13 cellular contexts compared by ENCODE assay signal in the genomic region with DNA sequence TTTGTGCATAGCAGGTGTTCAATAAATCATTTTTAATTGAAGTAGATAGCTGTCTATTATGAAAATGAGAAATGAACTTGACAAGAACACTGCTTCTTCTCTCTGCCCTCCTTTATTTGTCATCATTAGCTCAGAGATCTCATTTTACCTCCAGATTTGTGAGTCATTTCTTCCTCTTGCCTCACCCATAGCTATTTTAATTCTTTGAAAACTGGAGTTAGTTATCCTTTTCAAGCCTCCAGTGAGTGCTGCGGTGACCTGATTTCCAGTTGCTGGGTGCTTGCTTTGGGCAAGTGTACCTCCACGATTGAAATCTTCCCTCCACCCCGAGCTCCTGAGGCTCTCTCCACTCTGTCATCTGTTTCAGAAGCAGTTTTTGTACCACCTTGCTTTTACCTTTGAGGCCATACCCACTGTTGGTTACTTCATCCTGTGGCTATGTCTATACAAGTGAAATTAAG.
DNase-seq lines count a peak whose midpoint lies in the region; ATAC-seq and TF ChIP-seq lines count a peak whose summit lies in the region.
"Had no signal": no experiment of that assay in that cellular context is flagged by ENCODE, and none has a peak within 500 bp of the region (broad histone marks: within the 10 kb centered on the region; RNA-seq: fewer than 3 reads in every experiment).

No MANE protein-coding gene starts in this region.

- WGBS in spleen, 5 donors = 78 to 95% (median 84%) methylated on average over 3 of the region's 3 CpGs

- H3K4me3 ChIP-seq in epithelial cell of esophagus (ENCODE audit: low read length) (no peak overlapping the region), spleen (no peak overlapping the region)
- H3K4me3 ChIP-seq: A549, coronary artery, left lung, tibial artery had no signal

- H3K27ac ChIP-seq in spleen = no peak overlapping the region
- H3K27ac ChIP-seq: left lung, VCaP had no signal

- POLR2A ChIA-PET in naive thymus-derived CD8-positive, alpha-beta T cell (lab: Charles Lee) = interaction anchor here (0.6 kb wide), 1 partner anchor 20 kb away, joined by 4 read pairs; no protein-coding TSS in a partner anchor

- peaks cover 0 to 18% (median 3%) of the 10 kb centered on the region in 9 donors for H3K9me3 Mint-ChIP-seq in naive thymus-derived CD8-positive, alpha-beta T cell

- H3K4me1 Mint-ChIP-seq in naive thymus-derived CD8-positive, alpha-beta T cell = peaks cover 0 to 14% (median 5%) of the 10 kb centered on the region in 4 donors

- ATAC-seq in activated CD4-positive, CD25-positive, alpha-beta regulatory T cell treated with anti-CD3 and anti-CD28 coated beads, Interleukin-2, amount 50 U/mL, for 24 hours = peak; percentile 88 to 89
- no peak for ATAC-seq in HG02885 (IDR thresholded peaks at IDR 0.05; ENCODE audit: poor library complexity, unreplicated experiment)
- ATAC-seq in naive thymus-derived CD8-positive, alpha-beta T cell = no peak
- ATAC-seq: left lung had no signal

- H3K9me3 ChIP-seq in spleen = peaks cover 0 to 5% (median 0%) of the 10 kb centered on the region in 8 donors
- H3K9me3 ChIP-seq: A549, tibial artery had no signal

- no peak for DNase-seq in activated CD4-positive, CD25-positive, alpha-beta regulatory T cell treated with anti-CD3 and anti-CD28 coated beads, Interleukin-2, amount 50 U/mL, for 72 hours
- DNase-seq in RKO (ENCODE audit: low spot score) (peak; percentile 60), epithelial cell of esophagus (ENCODE audit: low read depth) (peak; percentile 86), spleen (no peak)
- DNase-seq in stimulated activated CD4-positive, alpha-beta T cell treated with anti-CD3 and anti-CD28 coated beads, Interleukin-2, amount 100 ng/mL, for 4 hours (ENCODE audit: low read depth) = peak; percentile 14
- no peak for DNase-seq in naive thymus-derived CD8-positive, alpha-beta T cell
- DNase-seq: left lung had no signal

- TF ChIP-seq CTCF in epithelial cell of esophagus (IDR thresholded peaks at IDR 0.05; ENCODE audit: insufficient read depth, low read depth, low read length, missing control alignments) = no peak
- no peak for TF ChIP-seq CTCF in spleen (IDR thresholded peaks at IDR 0.05 in 8 of 11, conservative IDR thresholded peaks at IDR 0.05 in 3 of 11)

- no peaks in the 10 kb centered on the region for H3K36me3 ChIP-seq in spleen
- H3K36me3 ChIP-seq: left lung, tibial artery had no signal

- peak overlapping the region in 4 of 10 donors; percentile 16 to 78 (median 22) for H3K27ac Mint-ChIP-seq in naive thymus-derived CD8-positive, alpha-beta T cell

- TF ChIP-seq POLR2A in spleen (IDR thresholded peaks at IDR 0.05) = no peak

- intact Hi-C loops in spleen (cut with DNase I; ENCODE audit: low total_unique reads) = no loop called here

- H3K4me1 ChIP-seq in spleen = peaks cover 0 to 12% (median 0%) of the 10 kb centered on the region in 6 donors
- H3K4me1 ChIP-seq: A549 had no signal

- no peaks in the 10 kb centered on the region for H3K27me3 Mint-ChIP-seq in naive thymus-derived CD8-positive, alpha-beta T cell

- H3K4me3 Mint-ChIP-seq in naive thymus-derived CD8-positive, alpha-beta T cell = no peak overlapping the region

- H3K36me3 Mint-ChIP-seq in naive thymus-derived CD8-positive, alpha-beta T cell = peaks cover 0 to 13% (median 0%) of the 10 kb centered on the region in 3 donors

- H3K27me3 ChIP-seq in spleen (replicated peaks in 1 of 7) = no peaks in the 10 kb centered on the region
- H3K27me3 ChIP-seq: left lung, tibial artery had no signal

Comparison
In these comparisons a context has a peak if more than half of its experiments do, and no peak if none do; other contexts are left out.
1. ATAC-seq: peak in activated CD4-positive, CD25-positive, alpha-beta regulatory T cell treated with anti-CD3 and anti-CD28 coated beads, Interleukin-2, amount 50 U/mL, for 24 hours (2 of 2); none in HG02885 (single experiment) and naive thymus-derived CD8-positive, alpha-beta T cell (0 of 2).
2. DNase-seq: peak in RKO (single experiment), epithelial cell of esophagus (single experiment) and stimulated activated CD4-positive, alpha-beta T cell treated with anti-CD3 and anti-CD28 coated beads, Interleukin-2, amount 100 ng/mL, for 4 hours (single experiment); none in activated CD4-positive, CD25-positive, alpha-beta regulatory T cell treated with anti-CD3 and anti-CD28 coated beads, Interleukin-2, amount 50 U/mL, for 72 hours (single experiment), naive thymus-derived CD8-positive, alpha-beta T cell (0 of 10) and spleen (single experiment).